7 cellular contexts compared by ENCODE assay signal in genomic region chr13:31982540-31982939, GRCh38. TPM values are rescaled to one million over a fixed set of nuclear protein-coding genes. Genes with fewer than 3 reads are reported as not detected.
A peak's percentile ranks its signal among the peaks of the same experiment; 100 is the strongest.
DNase-seq lines count a peak whose midpoint lies in the region; ATAC-seq, FAIRE-seq and TF ChIP-seq lines count a peak whose summit lies in the region.

No MANE protein-coding gene starts in this region.

- TF ChIP-seq CTCF in RWPE1 (conservative IDR thresholded peaks at IDR 0.05; ENCODE audit: low read depth) (no peak), stomach (IDR thresholded peaks at IDR 0.05) (no peak)

- no peak for TF ChIP-seq POLR2A in stomach (IDR thresholded peaks at IDR 0.05)

- intact Hi-C loops in stomach (cut with DNase I; ENCODE audit: low total_unique reads), result no loop called here

- no peak overlapping the region for H3K4me3 ChIP-seq in stomach

- peaks cover 0 to 40% (median 10%) of the 10 kb centered on the region in 4 donors for H3K4me1 ChIP-seq in stomach

- H3K27ac ChIP-seq in RWPE1 (no peak overlapping the region), stomach (no peak overlapping the region)

- TF ChIP-seq EP300 in stomach (IDR thresholded peaks at IDR 0.05), result no peak

- 37 to 52% (median 40%) methylated on average over 5 of the region's 5 CpGs for WGBS in stomach, 5 donors

- H3K9me3 ChIP-seq in stomach, result no peaks in the 10 kb centered on the region

- no peaks in the 10 kb centered on the region for H3K36me3 ChIP-seq in stomach

- no peaks in the 10 kb centered on the region for H3K27me3 ChIP-seq in stomach

- POLR2A ChIA-PET in RWPE1 (lab: Yijun Ruan, JAX; ENCODE audit: low non-redundant PET), result no interaction called here

- no peak for ATAC-seq in HG02852 (IDR thresholded peaks at IDR 0.05; ENCODE audit: unreplicated experiment)

- FAIRE-seq in GM19239 (lab: Jason Lieb, UNC), result no peak

- DNase-seq in Kasumi-1 (lab: John Stamatoyannopoulos, UW) (peak; percentile 52 to 72), RWPE1 (ENCODE audit: low spot score) (peak; percentile 64), fibroblast of the conjunctiva (ENCODE audit: low read depth) (peak; percentile 46), stomach (peak; percentile 87), NCI-H526 (lab: John Stamatoyannopoulos, UW) (no peak), GM19239 (ENCODE audit: insufficient read length, low spot score) (no peak)

- CTCF ChIA-PET in RWPE1 (lab: Yijun Ruan, JAX), result no interaction called here

RNA-seq across cellular contexts. Expression of gene FRY, which starts 49.0 kb away (rescaled TPM):
- 10 to 100 TPM in 4 of 5 donors, 1 to 10 TPM in 1; 3.5 to 97.1 (median 28.6) TPM for total RNA-seq in stomach
- polyA plus RNA-seq in stomach, result 10 to 100 TPM in 2 of 3 donors, 1 to 10 TPM in 1; 5.3 to 12.8 (median 11.9) TPM

Comparison
In these comparisons a context has a peak if more than half of its experiments do, and no peak if none do; other contexts are left out.
1. DNase-seq: peak in Kasumi-1 (2 of 2), RWPE1 (single experiment), fibroblast of the conjunctiva (single experiment) and stomach (single experiment); none in NCI-H526 (0 of 2) and GM19239 (single experiment).